In the genomic region with DNA sequence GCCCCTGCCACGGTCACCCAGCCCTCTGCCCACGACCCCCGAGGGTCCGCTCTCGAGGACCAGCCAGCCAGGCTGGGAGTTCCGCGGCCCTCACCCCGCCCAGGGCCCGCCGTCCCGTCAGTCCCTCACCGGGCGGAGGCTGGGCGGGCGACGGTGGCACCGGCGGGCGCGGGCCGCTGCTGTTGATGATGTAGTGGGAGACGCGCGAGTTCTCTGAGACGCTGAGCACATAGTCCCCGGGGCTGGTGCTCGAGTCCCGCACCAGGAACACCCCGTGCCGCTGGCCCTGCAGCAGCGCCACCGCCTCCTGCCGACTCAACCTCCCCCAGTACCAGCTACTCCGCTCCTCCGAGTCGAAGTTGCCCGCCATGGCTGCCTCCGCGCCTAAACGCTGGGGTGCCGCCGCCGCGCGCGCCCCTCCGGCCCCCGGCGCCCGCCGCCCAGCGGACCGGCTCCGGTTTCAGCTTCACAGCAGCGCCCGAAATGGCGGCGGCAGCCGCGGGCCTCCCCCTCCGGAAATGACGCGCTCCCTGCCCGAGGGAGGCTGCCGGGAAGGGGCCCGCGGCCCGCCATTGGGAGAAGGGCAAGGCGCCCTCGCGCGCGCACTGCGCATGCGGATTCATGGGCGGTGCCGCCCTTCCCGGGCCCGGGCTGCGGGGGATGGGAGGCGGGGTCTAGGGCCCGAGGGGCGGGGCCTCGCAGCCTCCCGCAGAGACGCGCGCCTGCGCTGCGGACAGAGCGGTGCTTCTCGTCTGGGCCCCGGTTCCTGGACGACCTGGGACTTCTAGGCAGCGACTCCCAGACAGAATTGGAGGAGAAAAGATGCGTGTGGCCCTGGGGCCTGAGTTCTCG, we compare ENCODE assay signal across 8 cellular contexts.
DNase-seq lines count a peak whose midpoint lies in the region; ATAC-seq and TF ChIP-seq lines count a peak whose summit lies in the region.

Gene CRK, minus strand, starts transcription at position 485 of the 852 bp plus-strand sequence. Its CDS starts 115 bp downstream, at position 370.

- peak; percentile 80 for ATAC-seq in HG03439 (IDR thresholded peaks at IDR 0.05; ENCODE audit: unreplicated experiment)

- peak; percentile 93 for TF ChIP-seq POLR2A in GM19193 (IDR thresholded peaks at IDR 0.05; ENCODE audit: extremely low read depth, insufficient read depth, insufficient read length)

- H3K4me3 ChIP-seq in choroid plexus epithelial cell (ENCODE audit: low read depth, low read length) = peak within 1 kb of the TSS; percentile 90

- TF ChIP-seq CTCF in choroid plexus epithelial cell (conservative IDR thresholded peaks at IDR 0.05; ENCODE audit: low read depth, low read length) = no peak

- DNase-seq in Ammon's horn (ENCODE audit: low spot score) (peak; percentile 96), NCI-H510A treated with DMSO at 0.1 percent for 48 hours (lab: John Stamatoyannopoulos, UW) (peak; percentile 81), choroid plexus epithelial cell (ENCODE audit: low read depth) (peak; percentile 96), kidney glomerular epithelial cell (lab: John Stamatoyannopoulos, UW) (peak; percentile 87)
- DNase-seq in activated CD4-positive, alpha-beta T cell treated with anti-CD3 and anti-CD28 coated beads for 4 hours = peak; percentile 97 to 98
- peak; percentile 97 to 98 for DNase-seq in stimulated activated CD4-positive, alpha-beta T cell treated with anti-CD3 and anti-CD28 coated beads, Interleukin-15, amount 100 ng/mL, for 48 hours (ENCODE audit: low read depth in 2 of 2)

Comparison
In these comparisons a context has a peak if more than half of its experiments do, and no peak if none do; other contexts are left out.
1. Peak in every context shown above with its lines: DNase-seq, ATAC-seq and H3K4me3 ChIP-seq.